Comparison of ENCODE assay signal across 38 cellular contexts in the genomic region with DNA sequence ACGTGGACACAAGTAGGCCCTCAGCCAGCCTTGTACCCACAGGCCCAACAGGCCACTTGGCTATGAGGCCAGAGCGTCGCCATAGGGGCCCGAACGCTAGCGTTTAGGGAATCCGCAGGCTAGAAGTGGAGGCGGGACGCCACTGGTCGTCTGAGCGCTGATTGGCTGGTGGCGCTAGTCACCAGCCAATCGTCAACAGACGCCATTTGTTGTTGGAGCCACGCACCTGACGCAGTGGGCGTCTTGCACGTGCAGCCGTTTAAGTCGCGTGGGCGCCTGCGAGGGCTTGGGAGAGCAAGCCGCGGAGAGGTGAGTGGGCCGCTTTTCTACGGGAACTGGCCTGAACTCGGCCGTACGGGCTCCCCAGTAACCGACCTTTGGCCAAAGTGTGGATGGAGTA. TPM values are rescaled to one million over a fixed set of nuclear protein-coding genes. Genes with fewer than 3 reads are reported as not detected.
"Had no signal": no experiment of that assay in that cellular context is flagged by ENCODE, and none has a peak within 500 bp of the region (broad histone marks: within the 10 kb centered on the region; RNA-seq: fewer than 3 reads in every experiment).

A gene (plus strand): TSS at position 269 of the 400 bp plus-strand sequence. CDS start 903 bp downstream, outside the sequence.

- H3K4me1 Mint-ChIP-seq: naive thymus-derived CD8-positive, alpha-beta T cell; nephron progenitor cell; stimulated activated effector memory CD8-positive, alpha-beta T cell treated with anti-CD3 and anti-CD28 coated beads, Interleukin-12 subunit alpha, Interleukin-12 subunit beta, amount 100 ng/mL, for 72 hours had no signal

- H3K27me3 ChIP-seq: esophagus squamous epithelium, heart right ventricle, left lung, pancreas, sigmoid colon, stomach, tibial artery, upper lobe of left lung had no signal

- H3K9me3 Mint-ChIP-seq: effector memory CD8-positive, alpha-beta T cell; naive thymus-derived CD8-positive, alpha-beta T cell; stimulated activated effector memory CD8-positive, alpha-beta T cell treated with anti-CD3 and anti-CD28 coated beads, Interleukin-12 subunit alpha, Interleukin-12 subunit beta, amount 100 ng/mL, for 72 hours had no signal

- H3K9me3 ChIP-seq: esophagus squamous epithelium, heart right ventricle, left lung, pancreas, psoas muscle, sigmoid colon, stomach, tibial artery, upper lobe of left lung had no signal

- H3K27ac ChIP-seq: esophagus squamous epithelium, heart right ventricle, left lung, pancreas, psoas muscle, sigmoid colon, stomach, tibial artery, upper lobe of left lung had no signal

- H3K4me3 Mint-ChIP-seq: effector memory CD8-positive, alpha-beta T cell; naive thymus-derived CD8-positive, alpha-beta T cell; nephron progenitor cell; stimulated activated effector memory CD8-positive, alpha-beta T cell treated with anti-CD3 and anti-CD28 coated beads, Interleukin-12 subunit alpha, Interleukin-12 subunit beta, amount 100 ng/mL, for 72 hours had no signal

- DNase-seq: cerebellar nuclear complex; cortex of kidney; effector memory CD8-positive, alpha-beta T cell; erythroblast; esophagus squamous epithelium; foreskin melanocyte; glutamatergic neuron; heart right ventricle; hypothalamus; left cardiac atrium; left lung; mesenchymal stem cell; midbrain; naive thymus-derived CD8-positive, alpha-beta T cell; nephron progenitor cell; occipital lobe; psoas muscle; sigmoid colon; stimulated activated CD4-positive, alpha-beta T cell treated with anti-CD3 and anti-CD28 coated beads, Interleukin-2, amount 100 ng/mL, for 24 hours; stimulated activated CD4-positive, alpha-beta T cell treated with anti-CD3 and anti-CD28 coated beads, Interleukin-4, amount 100 ng/mL, for 24 hours; stimulated activated naive CD4-positive, alpha-beta T cell treated with Interleukin-2 at 50 U/mL for 16 hours; stomach; tibial artery had no signal

- H3K4me3 ChIP-seq: esophagus squamous epithelium, heart right ventricle, left lung, pancreas, psoas muscle, sigmoid colon, stomach, tibial artery, upper lobe of left lung had no signal

- H3K27ac Mint-ChIP-seq: effector memory CD8-positive, alpha-beta T cell; naive thymus-derived CD8-positive, alpha-beta T cell; nephron progenitor cell; stimulated activated effector memory CD8-positive, alpha-beta T cell treated with anti-CD3 and anti-CD28 coated beads, Interleukin-12 subunit alpha, Interleukin-12 subunit beta, amount 100 ng/mL, for 72 hours had no signal

- H3K4me1 ChIP-seq: esophagus squamous epithelium, heart right ventricle, left lung, psoas muscle, sigmoid colon, stomach, tibial artery, upper lobe of left lung had no signal

- H3K36me3 ChIP-seq: esophagus squamous epithelium, heart right ventricle, left lung, pancreas, sigmoid colon, stomach, tibial artery, upper lobe of left lung had no signal

- FAIRE-seq: endometrium, islet of Langerhans, pancreas, urothelium cell line had no signal

- H3K36me3 Mint-ChIP-seq: naive thymus-derived CD8-positive, alpha-beta T cell; stimulated activated effector memory CD8-positive, alpha-beta T cell treated with anti-CD3 and anti-CD28 coated beads, Interleukin-12 subunit alpha, Interleukin-12 subunit beta, amount 100 ng/mL, for 72 hours had no signal

RNA-seq across cellular contexts. Expression of the gene that starts here (rescaled TPM):
- total RNA-seq: dermis microvascular lymphatic vessel endothelial cell; esophagus squamous epithelium; heart right ventricle; kidney epithelial cell; left cardiac atrium; left lung; lower leg skin; lung microvascular endothelial cell; myocyte; naive thymus-derived CD8-positive, alpha-beta T cell; occipital lobe; renal cortical epithelial cell; right cardiac atrium; skeletal muscle tissue; stomach; subcutaneous adipose tissue; upper lobe of left lung had no signal
- polyA plus RNA-seq: heart right ventricle; naive thymus-derived CD8-positive, alpha-beta T cell; right cardiac atrium; sigmoid colon; stomach had no signal
